8 cellular contexts compared by ENCODE assay signal in genomic region chr10:127990846-127991542, GRCh38.
DNase-seq lines count a peak whose midpoint lies in the region; ATAC-seq and TF ChIP-seq lines count a peak whose summit lies in the region.

No MANE protein-coding gene starts in this region.

- H3K4me3 ChIP-seq in WI38 (ENCODE audit: low read depth, low read length), result 0 out of 2 replicates have a peak overlapping the region, but pooled peaks have one; percentile 9
- H3K4me3 ChIP-seq in epithelial cell of esophagus (ENCODE audit: low read length), result no peak overlapping the region

- ATAC-seq in GM18867 (IDR thresholded peaks at IDR 0.05; ENCODE audit: unreplicated experiment), result peak; percentile 40

- TF ChIP-seq CTCF in WI38 (IDR thresholded peaks at IDR 0.05; ENCODE audit: low read depth, low read length) (no peak), epithelial cell of esophagus (IDR thresholded peaks at IDR 0.05; ENCODE audit: insufficient read depth, low read depth, low read length, missing control alignments) (no peak)

- DNase-seq in epithelial cell of esophagus (ENCODE audit: low read depth), result peak; percentile 92
- peak; percentile 44 to 59 for DNase-seq in stimulated activated CD4-positive, alpha-beta T cell treated with anti-CD3 and anti-CD28 coated beads, Interleukin-12 subunit alpha, Interleukin-12 subunit beta, amount 100 ng/mL, for 24 hours (ENCODE audit: low read depth in 2 of 2)
- DNase-seq in NCI-H2196 (lab: John Stamatoyannopoulos, UW; ENCODE audit: unreplicated experiment), result no peak
- no peak for DNase-seq in cerebellar nuclear complex (lab: John Stamatoyannopoulos, UW)
- DNase-seq in NCI-H2029 (lab: John Stamatoyannopoulos, UW), result no peak
- DNase-seq in NCI-H69 (lab: John Stamatoyannopoulos, UW), result no peak

Comparison
In these comparisons a context has a peak if more than half of its experiments do, and no peak if none do; other contexts are left out.
1. DNase-seq: peak in epithelial cell of esophagus (single experiment) and stimulated activated CD4-positive, alpha-beta T cell treated with anti-CD3 and anti-CD28 coated beads, Interleukin-12 subunit alpha, Interleukin-12 subunit beta, amount 100 ng/mL, for 24 hours (2 of 2); none in NCI-H2196 (single experiment), cerebellar nuclear complex (0 of 2), NCI-H2029 (single experiment) and NCI-H69 (single experiment).